In genomic region chr4:153152453-153153338, GRCh38 we compare ENCODE assay signal across 8 cellular contexts. TPM values are rescaled to one million over a fixed set of nuclear protein-coding genes. Genes with fewer than 3 reads are reported as not detected.
DNase-seq lines count a peak whose midpoint lies in the region; ATAC-seq and TF ChIP-seq lines count a peak whose summit lies in the region.

No MANE protein-coding gene starts in this region.

- POLR2A ChIA-PET in activated naive CD8-positive, alpha-beta T cell treated with anti-CD3 and anti-CD28 coated beads, Interleukin-2, amount 10 ng/mL, durations not matched to agents 7 days and 5 days (lab: Charles Lee): interaction anchor here (0.8 kb wide), 1 partner anchor 10 kb away, joined by 3 read pairs; no protein-coding TSS in a partner anchor

- no peak for TF ChIP-seq CTCF in left ventricle myocardium inferior (IDR thresholded peaks at IDR 0.05; ENCODE audit: borderline replicate concordance)

- peaks cover 0 to 3% (median 0%) of the 10 kb centered on the region in 7 donors for H3K9me3 Mint-ChIP-seq in CD4-positive, CD25-positive, alpha-beta regulatory T cell
- no peaks in the 10 kb centered on the region for H3K9me3 Mint-ChIP-seq in activated naive CD8-positive, alpha-beta T cell treated with anti-CD3 and anti-CD28 coated beads, Interleukin-2, amount 10 ng/mL, durations not matched to agents 7 days and 5 days

- H3K4me1 Mint-ChIP-seq in CD4-positive, CD25-positive, alpha-beta regulatory T cell: peaks cover 15 to 39% (median 23%) of the 10 kb centered on the region in 4 donors
- peaks cover 24% of the 10 kb centered on the region for H3K4me1 Mint-ChIP-seq in activated naive CD8-positive, alpha-beta T cell treated with anti-CD3 and anti-CD28 coated beads, Interleukin-2, amount 10 ng/mL, durations not matched to agents 7 days and 5 days

- peaks cover 9% of the 10 kb centered on the region for H3K27me3 Mint-ChIP-seq in CD4-positive, CD25-positive, alpha-beta regulatory T cell
- H3K27me3 Mint-ChIP-seq in activated naive CD8-positive, alpha-beta T cell treated with anti-CD3 and anti-CD28 coated beads, Interleukin-2, amount 10 ng/mL, durations not matched to agents 7 days and 5 days: peaks cover 51% of the 10 kb centered on the region

- peak; percentile 20 to 21 for ATAC-seq in CD4-positive, CD25-positive, alpha-beta regulatory T cell (ENCODE audit: low read depth in 2 of 2)
- ATAC-seq in GM21515 (IDR thresholded peaks at IDR 0.05; ENCODE audit: unreplicated experiment): peak; percentile 15
- ATAC-seq in activated naive CD8-positive, alpha-beta T cell treated with anti-CD3 and anti-CD28 coated beads, Interleukin-2, amount 10 ng/mL, durations not matched to agents 7 days and 5 days (ENCODE audit: low read depth): peak; percentile 33

- H3K4me3 ChIP-seq in CD4-positive, CD25-positive, alpha-beta regulatory T cell (ENCODE audit: low read depth, low read length): peak overlapping the region; percentile 53
- peak overlapping the region; percentile 96 for H3K4me3 ChIP-seq in SK-N-MC
- peak overlapping the region; percentile 75 for H3K4me3 ChIP-seq in left ventricle myocardium inferior

- DNase-seq in CD4-positive, CD25-positive, alpha-beta regulatory T cell: peak; percentile 29 to 70 (median 44)
- DNase-seq in Kasumi-1 (lab: John Stamatoyannopoulos, UW): peak; percentile 24 to 26
- DNase-seq in SK-N-MC (ENCODE audit: low read depth, low spot score): peak; percentile 50
- DNase-seq in activated naive CD8-positive, alpha-beta T cell treated with anti-CD3 and anti-CD28 coated beads, Interleukin-2, amount 10 ng/mL, durations not matched to agents 7 days and 5 days: peak; percentile 69
- DNase-seq in left ventricle myocardium inferior: peak; percentile 32
- DNase-seq in renal cortical epithelial cell (ENCODE audit: low read depth): peak; percentile 50
- no peak for DNase-seq in putamen (ENCODE audit: low spot score)

- H3K9ac ChIP-seq in SK-N-MC (ENCODE audit: insufficient read length): peak overlapping the region; percentile 76

- peaks cover 22% of the 10 kb centered on the region for H3K4me1 ChIP-seq in CD4-positive, CD25-positive, alpha-beta regulatory T cell (ENCODE audit: control insufficient read depth, insufficient read depth, low read length, poor library complexity, severe bottlenecking)
- H3K4me1 ChIP-seq in left ventricle myocardium inferior: peaks cover 24% of the 10 kb centered on the region

- H3K27ac Mint-ChIP-seq in CD4-positive, CD25-positive, alpha-beta regulatory T cell: peak overlapping the region; percentile 68 to 76 (median 72)
- no peak overlapping the region for H3K27ac Mint-ChIP-seq in activated naive CD8-positive, alpha-beta T cell treated with anti-CD3 and anti-CD28 coated beads, Interleukin-2, amount 10 ng/mL, durations not matched to agents 7 days and 5 days

- peak overlapping the region; percentile 14 for H3K27ac ChIP-seq in CD4-positive, CD25-positive, alpha-beta regulatory T cell (ENCODE audit: insufficient read depth, low read length, poor library complexity, severe bottlenecking)
- peak overlapping the region; percentile 52; the same call in 1 of the 2 replicates for H3K27ac ChIP-seq in SK-N-MC
- no peak overlapping the region for H3K27ac ChIP-seq in left ventricle myocardium inferior (replicated peaks)

- H3K27me3 ChIP-seq in CD4-positive, CD25-positive, alpha-beta regulatory T cell (ENCODE audit: control insufficient read depth, insufficient read depth, low read length): peaks cover 2% of the 10 kb centered on the region
- H3K27me3 ChIP-seq in left ventricle myocardium inferior (ENCODE audit: low read depth): peaks cover 39% of the 10 kb centered on the region

- H3K36me3 ChIP-seq in CD4-positive, CD25-positive, alpha-beta regulatory T cell (ENCODE audit: control insufficient read depth, insufficient read depth, low read length): no peaks in the 10 kb centered on the region
- H3K36me3 ChIP-seq in SK-N-MC (ENCODE audit: insufficient read depth, low read length): no peaks in the 10 kb centered on the region
- H3K36me3 ChIP-seq in left ventricle myocardium inferior: no peaks in the 10 kb centered on the region

- H3K9me3 ChIP-seq in CD4-positive, CD25-positive, alpha-beta regulatory T cell (ENCODE audit: control insufficient read depth in 2 of 2, low read length in 2 of 2): no peaks in the 10 kb centered on the region
- no peaks in the 10 kb centered on the region for H3K9me3 ChIP-seq in SK-N-MC (ENCODE audit: low read depth, low read length)
- no peaks in the 10 kb centered on the region for H3K9me3 ChIP-seq in left ventricle myocardium inferior (replicated peaks)

- H3K36me3 Mint-ChIP-seq in CD4-positive, CD25-positive, alpha-beta regulatory T cell: no peaks in the 10 kb centered on the region
- H3K36me3 Mint-ChIP-seq in activated naive CD8-positive, alpha-beta T cell treated with anti-CD3 and anti-CD28 coated beads, Interleukin-2, amount 10 ng/mL, durations not matched to agents 7 days and 5 days: no peaks in the 10 kb centered on the region

- intact Hi-C loops in left ventricle myocardium inferior (cut with micrococcal nuclease): no loop called here

- H3K4me3 Mint-ChIP-seq in CD4-positive, CD25-positive, alpha-beta regulatory T cell: peak overlapping the region; percentile 92 to 95 (median 94)
- peak overlapping the region; percentile 87 for H3K4me3 Mint-ChIP-seq in activated naive CD8-positive, alpha-beta T cell treated with anti-CD3 and anti-CD28 coated beads, Interleukin-2, amount 10 ng/mL, durations not matched to agents 7 days and 5 days

RNA-seq across cellular contexts. Expression of gene TRIM2, which starts 51.5 kb away (rescaled TPM):
- total RNA-seq in CD4-positive, CD25-positive, alpha-beta regulatory T cell: 3.8 TPM
- polyA plus RNA-seq in CD4-positive, CD25-positive, alpha-beta regulatory T cell: 1 to 10 TPM in 2 of 4 donors, under 1 TPM in 2; 0.56 to 1.1 (median 0.85) TPM
- under 1 TPM; 0.62 to 0.75 TPM for total RNA-seq in activated naive CD8-positive, alpha-beta T cell treated with anti-CD3 and anti-CD28 coated beads, Interleukin-2, amount 10 ng/mL, durations not matched to agents 7 days and 5 days
- 20.2 TPM for total RNA-seq in left ventricle myocardium inferior
- 110 and 181 TPM in 2 replicates for total RNA-seq in renal cortical epithelial cell
